26 cellular contexts compared by ENCODE assay signal in genomic region chr12:24494401-24494800, GRCh38.
DNase-seq lines count a peak whose midpoint lies in the region; ATAC-seq and TF ChIP-seq lines count a peak whose summit lies in the region.
"Had no signal": no experiment of that assay in that cellular context is flagged by ENCODE, and none has a peak within 500 bp of the region (broad histone marks: within the 10 kb centered on the region; RNA-seq: fewer than 3 reads in every experiment).

No MANE protein-coding gene starts in this region.

- peaks cover 0 to 62% (median 23%) of the 10 kb centered on the region in 5 donors for H3K4me1 ChIP-seq in subcutaneous abdominal adipose tissue (ENCODE audit: control insufficient read depth in 5 of 5, insufficient read depth in 5 of 5, low read length in 5 of 5)
- H3K4me1 ChIP-seq: A549, HAP-1 had no signal

- H3K27me3 ChIP-seq in brain microvascular endothelial cell (replicated peaks) (no peaks in the 10 kb centered on the region), subcutaneous abdominal adipose tissue (ENCODE audit: control insufficient read depth in 5 of 5, insufficient read depth in 4 of 5, low read length in 5 of 5) (no peaks in the 10 kb centered on the region)
- H3K27me3 ChIP-seq: BLaER1 treated with 17β-estradiol and CSF1 and Interleukin-3, amounts not matched to agents 10 nM and 100 nM had no signal

- ATAC-seq in HG03025 (IDR thresholded peaks at IDR 0.05; ENCODE audit: low FRiP score, unreplicated experiment): no peak
- ATAC-seq in HG02588 (IDR thresholded peaks at IDR 0.05; ENCODE audit: unreplicated experiment): no peak
- ATAC-seq: A549, GM23338, PC-3 had no signal

- no peak overlapping the region for H3K9ac ChIP-seq in subcutaneous abdominal adipose tissue (ENCODE audit: low read length in 5 of 5)
- H3K9ac ChIP-seq: BLaER1 treated with 17β-estradiol and CSF1 and Interleukin-3, amounts not matched to agents 10 nM and 100 nM had no signal

- in situ Hi-C loops in brain microvascular endothelial cell (cut with HindIII; ENCODE audit: low pct_ligation_motif_present, low sequenced_read_pairs): no loop called here

- H3K36me3 ChIP-seq in brain microvascular endothelial cell (replicated peaks): no peaks in the 10 kb centered on the region
- no peaks in the 10 kb centered on the region for H3K36me3 ChIP-seq in subcutaneous abdominal adipose tissue (ENCODE audit: control insufficient read depth in 5 of 5, insufficient read depth in 5 of 5, low read length in 5 of 5)
- H3K36me3 ChIP-seq: BLaER1 treated with 17β-estradiol and CSF1 and Interleukin-3, amounts not matched to agents 10 nM and 100 nM; HAP-1 had no signal

- H3K9me3 ChIP-seq in subcutaneous abdominal adipose tissue (ENCODE audit: control insufficient read depth in 5 of 5, low read length in 5 of 5): no peaks in the 10 kb centered on the region
- H3K9me3 ChIP-seq: A549; BLaER1 treated with 17β-estradiol and CSF1 and Interleukin-3, amounts not matched to agents 10 nM and 100 nM; HAP-1 had no signal

- H3K27ac ChIP-seq in brain microvascular endothelial cell (no peak overlapping the region), subcutaneous abdominal adipose tissue (ENCODE audit: low read depth, low read length) (peak overlapping the region; percentile 81)
- H3K27ac ChIP-seq: A549; BLaER1 treated with 17β-estradiol and CSF1 and Interleukin-3, amounts not matched to agents 10 nM and 100 nM; HL-60; SK-N-MC had no signal

- DNase-seq in M059J (ENCODE audit: low read depth) (peak; percentile 56), brain microvascular endothelial cell (peak; percentile 27), kidney glomerular epithelial cell (lab: John Stamatoyannopoulos, UW) (peak; percentile 17)
- no peak for DNase-seq in activated T-cell treated with anti-CD3 and anti-CD28 coated beads, Interleukin-2, amount 50 U/mL, for 48 hours
- DNase-seq: AML-193; CD4-positive, alpha-beta T cell; NCI-H1092; NCI-H1436 treated with DMSO at 0.1 percent for 48 hours; NCI-H187 treated with DMSO at 0.1 percent for 48 hours; NCI-H2171 treated with DMSO at 0.1 percent for 48 hours; NCI-H345; NCI-H510A treated with DMSO at 0.1 percent for 48 hours; NCI-H82; NK-92 treated with Interleukin-12 subunit alpha and Interleukin-12 subunit beta, amount 100 ng/mL, for 24 hours; PC-3; SHP77 treated with DMSO at 0.1 percent for 48 hours; SW 1271 had no signal

- no peak overlapping the region for H3K4me3 ChIP-seq in brain microvascular endothelial cell (ENCODE audit: low read depth, low read length)
- H3K4me3 ChIP-seq in subcutaneous abdominal adipose tissue (ENCODE audit: low read depth in 1 of 5, low read length in 5 of 5): no peak overlapping the region
- H3K4me3 ChIP-seq: A549; BLaER1 treated with 17β-estradiol and CSF1 and Interleukin-3, amounts not matched to agents 10 nM and 100 nM; GM23338; HAP-1; SK-N-MC had no signal

- no peak for TF ChIP-seq CTCF in brain microvascular endothelial cell (IDR thresholded peaks at IDR 0.05; ENCODE audit: low read depth, low read length, missing control alignments)

Comparison
In these comparisons a context has a peak if more than half of its experiments do, and no peak if none do; other contexts are left out.
1. DNase-seq: peak in M059J (single experiment), brain microvascular endothelial cell (single experiment) and kidney glomerular epithelial cell (single experiment); none in activated T-cell treated with anti-CD3 and anti-CD28 coated beads, Interleukin-2, amount 50 U/mL, for 48 hours (0 of 2).